ENCODE assay signal across 8 cellular contexts in the genomic region with DNA sequence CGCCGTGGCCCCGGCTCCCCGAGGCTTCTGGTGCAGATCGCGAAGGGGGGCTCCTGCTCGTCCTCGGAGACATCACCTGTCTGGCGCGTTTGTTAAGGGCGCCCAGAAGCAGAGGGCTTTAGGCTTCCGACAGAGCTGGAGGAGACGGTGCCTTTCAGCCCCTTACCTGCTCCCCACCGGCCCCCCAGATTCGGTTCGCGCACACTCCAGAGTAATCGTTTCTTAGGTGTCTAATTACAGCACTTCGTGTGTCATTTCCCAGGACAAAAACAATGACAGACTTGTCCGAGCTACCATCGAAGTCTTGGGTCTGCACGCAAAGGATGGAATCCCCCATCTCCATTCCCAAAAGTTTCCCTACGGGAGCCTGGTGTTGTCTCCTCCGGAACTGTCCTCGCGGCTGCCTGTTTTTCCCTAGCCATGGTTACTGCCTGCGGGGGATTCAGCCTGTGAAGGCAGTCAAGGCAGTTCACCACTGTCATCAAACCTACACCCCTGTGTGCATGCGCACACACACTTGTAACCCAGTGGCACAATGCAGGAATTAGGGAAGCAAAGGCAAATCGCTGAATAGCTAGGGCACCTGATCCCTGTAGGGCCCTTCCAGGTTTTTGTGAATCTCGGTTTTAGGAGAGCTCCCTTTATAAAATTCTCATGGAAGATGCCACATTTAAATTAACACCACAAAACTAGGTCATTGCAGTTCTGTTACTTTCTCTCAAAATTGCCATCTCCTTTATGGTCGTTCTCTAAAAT. TPM values are rescaled to one million over a fixed set of nuclear protein-coding genes. Genes with fewer than 3 reads are reported as not detected.
DNase-seq lines count a peak whose midpoint lies in the region; FAIRE-seq and TF ChIP-seq lines count a peak whose summit lies in the region.

No MANE protein-coding gene starts in this region.

- H3K27me3 ChIP-seq in endothelial cell of umbilical vein (ENCODE audit: control insufficient read depth in 2 of 2, insufficient read depth in 2 of 2, low read length in 2 of 2) (no peaks in the 10 kb centered on the region), suprapubic skin (no peaks in the 10 kb centered on the region)

- FAIRE-seq in endothelial cell of umbilical vein (lab: Jason Lieb, UNC): peak; percentile 38

- DNase-seq in AG08396 (ENCODE audit: low spot score) (peak; percentile 56), HEK293T (ENCODE audit: extremely low spot score) (peak; percentile 63), SK-N-MC (ENCODE audit: low read depth, low spot score) (no peak), endothelial cell of umbilical vein (ENCODE audit: low read depth, low spot score) (peak; percentile 55), medulla oblongata (ENCODE audit: extremely low spot score) (peak; percentile 74), suprapubic skin (ENCODE audit: low spot score in 2 of 2) (peak in 1 of 2 donors; percentile 76), T1000 (lab: John Stamatoyannopoulos, UW) (no peak)
- DNase-seq in activated CD4-positive, CD25-positive, alpha-beta regulatory T cell treated with anti-CD3 and anti-CD28 coated beads, Interleukin-2, amount 50 U/mL, for 72 hours: no peak

- no peak for TF ChIP-seq POLR2A in endothelial cell of umbilical vein (IDR thresholded peaks at IDR 0.05; ENCODE audit: low read depth, low read length)
- no peak for TF ChIP-seq POLR2A in suprapubic skin (IDR thresholded peaks at IDR 0.05)

- H3K27ac ChIP-seq in SK-N-MC (no peak overlapping the region; the same call in 1 of the 2 replicates), endothelial cell of umbilical vein (ENCODE audit: insufficient read depth, low read depth, low read length) (peak overlapping the region; percentile 92), suprapubic skin (peak overlapping the region; percentile 92)

- H3K9ac ChIP-seq in SK-N-MC (ENCODE audit: insufficient read length): peak overlapping the region; percentile 90
- H3K9ac ChIP-seq in endothelial cell of umbilical vein (replicated peaks; ENCODE audit: extremely low read depth, insufficient read depth, low read length): peak overlapping the region; percentile 99

- no peaks in the 10 kb centered on the region for H3K9me1 ChIP-seq in endothelial cell of umbilical vein (replicated peaks; ENCODE audit: control insufficient read depth, extremely low read depth, insufficient read depth, low read length)

- H3K36me3 ChIP-seq in SK-N-MC (ENCODE audit: insufficient read depth, low read length) (no peaks in the 10 kb centered on the region), endothelial cell of umbilical vein (ENCODE audit: control insufficient read depth in 2 of 2, extremely low read depth in 1 of 2, insufficient read depth in 2 of 2, low read length in 2 of 2) (no peaks in the 10 kb centered on the region), suprapubic skin (no peaks in the 10 kb centered on the region)

- BruUV-seq in endothelial cell of umbilical vein (replicated peaks; lab: Mats Ljungman, UMichigan): TSS peak; percentile 25

- TF ChIP-seq CTCF in endothelial cell of umbilical vein (IDR thresholded peaks at IDR 0.05; ENCODE audit: extremely low read depth in 1 of 2, insufficient read depth in 1 of 2, low read depth in 1 of 2, low read length in 2 of 2) (no peak), suprapubic skin (IDR thresholded peaks at IDR 0.05) (no peak)

- POLR2A ChIA-PET in HEK293T (lab: Yijun Ruan, JAX) (interaction anchor here (0.6 to 2.2 kb wide), 19 partner anchors 9 to 379 kb away, joined by 3 to 12 read pairs (median 4); a partner anchor contains a TSS), endothelial cell of umbilical vein (lab: Charles Lee) (interaction anchor here (1.0 to 1.9 kb wide), 4 partner anchors 25 to 110 kb away, joined by 3 to 9 read pairs (median 6); no protein-coding TSS in a partner anchor)

- H2AFZ ChIP-seq in endothelial cell of umbilical vein (ENCODE audit: low read depth, low read length): peak overlapping the region; percentile 68

- intact Hi-C loops in endothelial cell of umbilical vein (cut with micrococcal nuclease): loop anchor here (1.0 to 5.0 kb wide), 7 partner anchors 32 to 327 kb away; no protein-coding TSS in a partner anchor

- H3K9me3 ChIP-seq in SK-N-MC (ENCODE audit: low read depth, low read length): no peaks in the 10 kb centered on the region
- H3K9me3 ChIP-seq in endothelial cell of umbilical vein (replicated peaks; ENCODE audit: control insufficient read depth, insufficient read depth, low read length): no peaks in the 10 kb centered on the region
- H3K9me3 ChIP-seq in suprapubic skin: no peaks in the 10 kb centered on the region

- H3K4me1 ChIP-seq in endothelial cell of umbilical vein (ENCODE audit: control insufficient read depth, extremely low read depth, insufficient read depth, low read length) (peaks cover 8% of the 10 kb centered on the region), suprapubic skin (peaks cover 22% of the 10 kb centered on the region)

- CTCF ChIA-PET in HEK293T (lab: Yijun Ruan, JAX): interaction anchor here (0.5 to 0.6 kb wide), 2 partner anchors 9 to 235 kb away, joined by 3 read pairs; no protein-coding TSS in a partner anchor
- CTCF ChIA-PET in endothelial cell of umbilical vein (lab: Charles Lee): interaction anchor here (0.8 to 1.6 kb wide), 10 partner anchors 9 to 187 kb away, joined by 3 to 8 read pairs (median 4); no protein-coding TSS in a partner anchor

- H3K4me2 ChIP-seq in endothelial cell of umbilical vein (ENCODE audit: insufficient read depth, low read length): peak overlapping the region; percentile 85

- H4K20me1 ChIP-seq in endothelial cell of umbilical vein (replicated peaks; ENCODE audit: control insufficient read depth, extremely low read depth, insufficient read depth, low read length): no peaks in the 10 kb centered on the region

- TF ChIP-seq EP300 in suprapubic skin (IDR thresholded peaks at IDR 0.05): no peak

- peaks cover 39% of the 10 kb centered on the region for H3K79me2 ChIP-seq in endothelial cell of umbilical vein (ENCODE audit: control insufficient read depth, insufficient read depth, low read length)

- peak overlapping the region; percentile 79 for H3K4me3 ChIP-seq in SK-N-MC
- H3K4me3 ChIP-seq in endothelial cell of umbilical vein (replicated peaks in 1 of 3; ENCODE audit: insufficient read depth in 1 of 3, low read depth in 1 of 3, low read length in 3 of 3): peak overlapping the region; percentile 96 to 100 (median 97)
- peak overlapping the region; percentile 96 for H3K4me3 ChIP-seq in suprapubic skin

- WGBS in suprapubic skin: 22% methylated on average over 13 of the region's 31 CpGs

- dilution Hi-C loops in endothelial cell of umbilical vein (cut with MboI; ENCODE audit: extremely low pct_ligation_motif_present, low sequenced_read_pairs): loop anchor here (25.0 kb wide), 1 partner anchor 118 kb away; no protein-coding TSS in a partner anchor

TF ChIP-seq in HEK293T, 16 proteins besides CTCF, POLR2A, EP300 and RAD21:
- TF ChIP-seq, protein P1, sequence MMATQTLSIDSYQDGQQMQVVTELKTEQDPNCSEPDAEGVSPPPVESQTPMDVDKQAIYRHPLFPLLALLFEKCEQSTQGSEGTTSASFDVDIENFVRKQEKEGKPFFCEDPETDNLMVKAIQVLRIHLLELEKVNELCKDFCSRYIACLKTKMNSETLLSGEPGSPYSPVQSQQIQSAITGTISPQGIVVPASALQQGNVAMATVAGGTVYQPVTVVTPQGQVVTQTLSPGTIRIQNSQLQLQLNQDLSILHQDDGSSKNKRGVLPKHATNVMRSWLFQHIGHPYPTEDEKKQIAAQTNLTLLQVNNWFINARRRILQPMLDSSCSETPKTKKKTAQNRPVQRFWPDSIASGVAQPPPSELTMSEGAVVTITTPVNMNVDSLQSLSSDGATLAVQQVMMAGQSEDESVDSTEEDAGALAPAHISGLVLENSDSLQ (IDR thresholded peaks at IDR 0.05): 0 out of 2 replicates have a peak, but pooled peaks have one; percentile 13
- TF ChIP-seq L3MBTL2 (conservative IDR thresholded peaks at IDR 0.05) (peak; percentile 60; the same call in 1 of the 2 replicates), SP1 (IDR thresholded peaks at IDR 0.05) (no peak)

TF ChIP-seq in endothelial cell of umbilical vein, 7 proteins besides CTCF, POLR2A, EP300 and RAD21:
- TF ChIP-seq EZH2 (IDR thresholded peaks at IDR 0.05; ENCODE audit: borderline replicate concordance, low read depth, low read length, severe bottlenecking): no peak
- no peak for TF ChIP-seq JUN (IDR thresholded peaks at IDR 0.05; ENCODE audit: borderline replicate concordance, insufficient read depth, insufficient read length, low read depth)
- no peak for TF ChIP-seq MYC (IDR thresholded peaks at IDR 0.05; ENCODE audit: low read depth, low read length)
- no peak for TF ChIP-seq POLR2AphosphoS5 (IDR thresholded peaks at IDR 0.05; ENCODE audit: insufficient read depth, low read depth, low read length)
- TF ChIP-seq GATA2 (IDR thresholded peaks at IDR 0.05; ENCODE audit: insufficient read depth, insufficient read length, low read depth, low read length): no peak
- TF ChIP-seq, protein P2, sequence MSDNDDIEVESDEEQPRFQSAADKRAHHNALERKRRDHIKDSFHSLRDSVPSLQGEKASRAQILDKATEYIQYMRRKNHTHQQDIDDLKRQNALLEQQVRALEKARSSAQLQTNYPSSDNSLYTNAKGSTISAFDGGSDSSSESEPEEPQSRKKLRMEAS (IDR thresholded peaks at IDR 0.05; ENCODE audit: insufficient read depth, insufficient read length): no peak
- no peak for TF ChIP-seq FOS (IDR thresholded peaks at IDR 0.05; ENCODE audit: borderline replicate concordance, insufficient read depth, low read length)

RNA-seq across cellular contexts. Expression of a gene that starts 0.7 kb away (rescaled TPM):
- total RNA-seq in endothelial cell of umbilical vein (88.1 and 92.6 TPM in 2 replicates), suprapubic skin (10 to 100 TPM; 12.2 to 54.6 (median 14.9) TPM)
- 23.6 and 26.1 TPM in 2 replicates for polyA plus RNA-seq in endothelial cell of umbilical vein
- polyA plus RNA-seq in endothelial cell of umbilical vein (2011; cell fraction: cytosol; rRNA removed): 23.8 and 26.7 TPM in 2 replicates
- polyA plus RNA-seq in endothelial cell of umbilical vein (2011; cell fraction: nucleus; rRNA removed): 64.0 and 65.6 TPM in 2 replicates
- 33.5 and 44.2 TPM in 2 replicates for polyA plus RNA-seq in endothelial cell of umbilical vein (2012)
- 106 and 109 TPM in 2 replicates for polyA minus RNA-seq in endothelial cell of umbilical vein
- polyA minus RNA-seq in endothelial cell of umbilical vein (2011; cell fraction: cytosol; rRNA and poly(A)+ RNA removed): 14.7 TPM
- polyA minus RNA-seq in endothelial cell of umbilical vein (2011; cell fraction: nucleus; rRNA and poly(A)+ RNA removed): 258 and 326 TPM in 2 replicates

Comparison
In these comparisons a context has a peak if more than half of its experiments do, and no peak if none do; other contexts are left out.
1. DNase-seq: peak in AG08396 (single experiment), HEK293T (single experiment), endothelial cell of umbilical vein (single experiment) and medulla oblongata (single experiment); none in SK-N-MC (single experiment), T1000 (single experiment) and activated CD4-positive, CD25-positive, alpha-beta regulatory T cell treated with anti-CD3 and anti-CD28 coated beads, Interleukin-2, amount 50 U/mL, for 72 hours (single experiment).
2. Peak in every context shown above with its lines, with median percentiles within 50 percentile points of each other: H3K4me3 ChIP-seq.